1 cellular context compared by ENCODE assay signal in the genomic region with DNA sequence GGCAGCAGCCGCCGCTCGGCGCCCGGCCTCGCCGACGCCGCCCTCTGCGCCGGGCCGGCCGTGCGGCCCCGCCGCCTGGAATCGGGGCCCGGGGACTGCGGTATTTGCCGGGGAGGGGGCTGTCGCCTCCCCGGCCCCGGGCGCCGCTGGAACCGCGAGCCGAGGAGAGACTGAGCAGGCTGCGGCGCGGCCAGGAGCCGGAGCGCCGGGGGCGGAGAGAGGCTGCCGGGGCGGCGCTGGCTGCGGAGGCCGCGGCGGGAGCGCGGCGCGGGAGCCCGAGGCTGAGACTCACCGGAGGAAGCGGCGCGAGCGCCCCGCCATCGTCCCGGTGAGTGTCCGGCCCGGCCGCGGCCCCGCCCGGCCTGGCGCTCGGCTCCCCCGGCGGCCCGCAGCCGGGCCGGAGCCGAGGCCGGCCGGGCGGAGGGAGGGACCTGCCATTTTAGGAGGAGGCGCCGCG.
TF ChIP-seq lines count a peak whose summit lies in the region.

No MANE protein-coding gene starts in this region.

TF ChIP-seq in H1, 55 proteins besides CTCF, POLR2A, EP300 and RAD21:
- no peak for TF ChIP-seq SIRT6 (IDR thresholded peaks at IDR 0.05; ENCODE audit: low read length)
- no peak for TF ChIP-seq HDAC6 (IDR thresholded peaks at IDR 0.05; ENCODE audit: low read depth, low read length)
- TF ChIP-seq SP4 (IDR thresholded peaks at IDR 0.05; ENCODE audit: low read length) = no peak
- no peak for TF ChIP-seq RNF2 (IDR thresholded peaks at IDR 0.05; ENCODE audit: borderline replicate concordance, low read depth, low read length, missing control alignments, poor library complexity, severe bottlenecking)
